Comparison of ENCODE assay signal across 9 cellular contexts in the genomic region with DNA sequence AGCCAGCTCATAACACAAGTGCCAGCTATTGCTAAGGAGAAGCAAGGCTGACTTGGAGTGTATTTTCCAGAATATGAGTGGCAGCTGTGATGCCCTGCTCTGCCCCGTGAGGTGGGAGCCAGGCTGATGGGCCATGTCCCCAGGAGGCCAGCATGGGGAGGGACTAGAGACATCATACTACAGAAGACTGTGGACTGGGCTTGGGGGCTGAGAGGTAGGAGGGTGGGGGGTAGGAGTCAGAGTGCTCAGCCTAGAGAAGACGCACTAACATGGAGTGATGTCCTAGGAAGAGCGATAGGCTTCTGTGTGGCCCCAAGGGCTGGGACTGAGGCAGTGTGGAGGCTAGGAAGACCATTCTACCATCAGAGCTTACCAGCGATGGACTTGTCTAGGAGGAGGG.
"Had no signal": no experiment of that assay in that cellular context is flagged by ENCODE, and none has a peak within 500 bp of the region (broad histone marks: within the 10 kb centered on the region; RNA-seq: fewer than 3 reads in every experiment).

No MANE protein-coding gene starts in this region.

- H3K4me2 ChIP-seq: GM23338 had no signal

- FAIRE-seq: H54 had no signal

- H2AFZ ChIP-seq: GM23248, GM23338 had no signal

- H3K9ac ChIP-seq: GM23248 had no signal

- H3K9me3 ChIP-seq: HAP-1 had no signal

- H3K9me3 Mint-ChIP-seq: GM23338, H9, HFFc6 had no signal

- H3K27ac Mint-ChIP-seq: GM23338, HFFc6 had no signal

- DNase-seq: GM23248, GOT3, H7, H9, HCEC 1CT, HFFc6 had no signal

- H3K4me3 Mint-ChIP-seq: GM23338, H9, HFFc6 had no signal

- H3K4me3 ChIP-seq: GM23248, GM23338, HAP-1 had no signal

- H3K4me1 ChIP-seq: HAP-1 had no signal

- H3K27ac ChIP-seq: GM23248 had no signal

- H3K36me3 ChIP-seq: HAP-1 had no signal
